In the genomic region with DNA sequence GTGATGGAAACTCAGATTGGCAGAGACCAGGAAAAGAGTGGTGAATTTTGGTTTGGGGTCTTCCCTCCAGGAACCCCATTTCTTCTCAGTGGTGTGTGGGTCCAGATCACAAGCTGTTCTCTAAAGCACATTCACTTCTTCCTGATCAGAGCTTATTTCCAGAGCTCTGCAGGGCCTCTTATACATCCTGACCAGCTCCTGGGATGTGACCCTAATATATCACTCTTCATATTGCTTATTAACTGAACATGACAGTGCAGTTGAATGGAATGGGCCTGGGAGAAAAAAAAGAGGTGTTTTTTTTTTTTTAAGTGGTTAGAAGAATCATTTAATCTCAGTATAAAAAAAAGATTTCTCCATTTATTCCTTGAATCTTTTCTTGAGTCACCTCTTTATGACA, we compare ENCODE assay signal across 5 cellular contexts.
"Had no signal": no experiment of that assay in that cellular context is flagged by ENCODE, and none has a peak within 500 bp of the region (broad histone marks: within the 10 kb centered on the region; RNA-seq: fewer than 3 reads in every experiment).

No MANE protein-coding gene starts in this region.

- DNase-seq: H9, HCEC 1CT, IMR-90 had no signal

- H3K4me3 Mint-ChIP-seq: GM23338, H9 had no signal

- H3K27ac Mint-ChIP-seq: GM23338, H9 had no signal

- ATAC-seq: GM23338, K562 had no signal

- H3K9me3 Mint-ChIP-seq: GM23338, H9 had no signal
